ENCODE assay signal across 37 cellular contexts in the genomic region with DNA sequence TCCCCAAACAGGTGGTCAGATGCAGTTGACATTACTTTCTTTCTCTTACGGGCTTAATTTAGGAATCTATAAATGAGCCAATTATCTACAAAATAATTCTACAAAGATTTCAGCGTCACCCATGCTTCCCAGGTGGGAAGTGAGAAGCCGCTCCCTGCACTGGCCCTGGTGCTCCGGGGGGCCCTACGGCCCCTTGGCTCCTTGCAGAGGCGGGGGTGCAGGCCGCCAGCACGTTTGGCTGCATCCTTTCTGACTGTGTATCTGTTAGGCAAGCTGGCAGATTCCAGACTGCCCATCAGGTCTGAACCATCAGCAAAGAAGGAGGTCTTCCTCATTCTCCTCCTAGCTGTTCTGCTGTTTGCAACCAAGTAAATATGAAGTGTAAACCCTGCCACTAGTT. TPM values are rescaled to one million over a fixed set of nuclear protein-coding genes. Genes with fewer than 3 reads are reported as not detected.
"Had no signal": no experiment of that assay in that cellular context is flagged by ENCODE, and none has a peak within 500 bp of the region (broad histone marks: within the 10 kb centered on the region; RNA-seq: fewer than 3 reads in every experiment).

No MANE protein-coding gene starts in this region.

- H3K4me3 Mint-ChIP-seq: activated B cell treated with CpG ODN at 0.5 μM for 24 hours; activated CD4-positive, alpha-beta memory T cell treated with anti-CD3 and anti-CD28 coated beads for 36 hours; activated naive CD4-positive, alpha-beta T cell treated with anti-CD3 and anti-CD28 coated beads, Interleukin-2, amount 10 ng/mL, durations not matched to agents 7 days and 5 days; activated naive CD8-positive, alpha-beta T cell; activated naive CD8-positive, alpha-beta T cell treated with anti-CD3 and anti-CD28 coated beads, Interleukin-2, amount 50 U/mL, for 24 hours; activated T-cell treated with anti-CD3 and anti-CD28 coated beads, Interleukin-2, amount 50 U/mL, for 4 hours; activated T-helper 1 cell treated with anti-CD3 and anti-CD28 coated beads, Interleukin-12 subunit alpha, Interleukin-12 subunit beta, Interleukin-2, Interleukin-4 antibody, amounts not matched to agents 30 ng/mL and 10 ng/mL and 1 ng/mL, durations not matched to agents 14 hours and 24 hours and 36 hours; T-helper 1 cell treated with Interleukin-12 subunit alpha and Interleukin-12 subunit beta and Interleukin-4 antibody, amounts not matched to agents 30 μg/mL and 1 μg/mL, for 36 hours; T-helper 2 cell treated with Interferon-gamma antibody and Interleukin-4, amounts not matched to agents 5 μg/mL and 100 μg/mL, for 36 hours had no signal

- ATAC-seq: activated naive CD8-positive, alpha-beta T cell treated with anti-CD3 and anti-CD28 coated beads, Interleukin-2, amount 50 U/mL, for 24 hours; activated T-cell treated with anti-CD3 and anti-CD28 coated beads, Interleukin-2, amount 50 U/mL, for 4 hours; Panc1 had no signal

- H3K27ac Mint-ChIP-seq: activated B cell treated with CpG ODN at 0.5 μM for 24 hours; activated CD4-positive, alpha-beta memory T cell treated with anti-CD3 and anti-CD28 coated beads for 36 hours; activated naive CD4-positive, alpha-beta T cell treated with anti-CD3 and anti-CD28 coated beads, Interleukin-2, amount 10 ng/mL, durations not matched to agents 7 days and 5 days; activated naive CD8-positive, alpha-beta T cell; activated naive CD8-positive, alpha-beta T cell treated with anti-CD3 and anti-CD28 coated beads, Interleukin-2, amount 50 U/mL, for 24 hours; activated T-helper 1 cell treated with anti-CD3 and anti-CD28 coated beads, Interleukin-12 subunit alpha, Interleukin-12 subunit beta, Interleukin-2, Interleukin-4 antibody, amounts not matched to agents 30 ng/mL and 10 ng/mL and 1 ng/mL, durations not matched to agents 14 hours and 24 hours and 36 hours; T-helper 1 cell treated with Interleukin-12 subunit alpha and Interleukin-12 subunit beta and Interleukin-4 antibody, amounts not matched to agents 30 μg/mL and 1 μg/mL, for 36 hours; T-helper 2 cell treated with Interferon-gamma antibody and Interleukin-4, amounts not matched to agents 5 μg/mL and 100 μg/mL, for 36 hours had no signal

- H3K36me3 ChIP-seq: MG63, SJSA1 had no signal

- H3K4me2 ChIP-seq: SK-N-SH had no signal

- H3K4me1 Mint-ChIP-seq: activated B cell treated with CpG ODN at 0.5 μM for 24 hours; activated naive CD4-positive, alpha-beta T cell treated with anti-CD3 and anti-CD28 coated beads, Interleukin-2, amount 10 ng/mL, durations not matched to agents 7 days and 5 days; activated naive CD8-positive, alpha-beta T cell treated with anti-CD3 and anti-CD28 coated beads, Interleukin-2, amount 50 U/mL, for 24 hours had no signal

- DNase-seq: activated B cell treated with CpG ODN at 0.5 μM for 24 hours; activated CD4-positive, alpha-beta memory T cell treated with anti-CD3 and anti-CD28 coated beads for 36 hours; activated CD4-positive, alpha-beta T cell treated with anti-CD3 and anti-CD28 coated beads for 4 hours; activated CD4-positive, alpha-beta T cell treated with anti-CD3 and anti-CD28 coated beads, Interleukin-2, amount 50 U/mL, for 1 hour; activated CD4-positive, CD25-positive, alpha-beta regulatory T cell treated with anti-CD3 and anti-CD28 coated beads, Interleukin-2, amount 50 U/mL, for 72 hours; activated CD8-positive, alpha-beta memory T cell treated with anti-CD3 and anti-CD28 coated beads, Interleukin-2, amount 50 U/mL, for 4 hours; activated effector memory CD4-positive, alpha-beta T cell treated with Interleukin-2 at 50 U/mL for 16 hours; activated naive CD4-positive, alpha-beta T cell treated with anti-CD3 and anti-CD28 coated beads, Interleukin-2, amount 10 ng/mL, durations not matched to agents 7 days and 5 days; activated naive CD8-positive, alpha-beta T cell treated with anti-CD3 and anti-CD28 coated beads, Interleukin-2, amount 50 U/mL, for 24 hours; activated T-cell treated with anti-CD3 and anti-CD28 coated beads for 4 hours; activated T-cell treated with anti-CD3 and anti-CD28 coated beads, Interleukin-2, amount 50 U/mL, for 4 hours; anterior cingulate cortex; Kasumi-1; KG1; MG63; NCI-H1048; NCI-H1105 treated with DMSO at 0.1 percent for 48 hours; NCI-H1436; NCI-H1694; NCI-H1930; NCI-H2081 treated with DMSO at 0.1 percent for 48 hours; NCI-H2171; NCI-H446; NCI-H510A treated with DMSO at 0.1 percent for 48 hours; NCI-H526 treated with DMSO at 0.1 percent for 48 hours; NCI-H774; SHP77 treated with DMSO at 0.1 percent for 48 hours; SK-N-SH had no signal

- H3K9me3 Mint-ChIP-seq: activated CD4-positive, alpha-beta memory T cell treated with anti-CD3 and anti-CD28 coated beads for 36 hours; T-helper 1 cell treated with Interleukin-12 subunit alpha and Interleukin-12 subunit beta and Interleukin-4 antibody, amounts not matched to agents 30 μg/mL and 1 μg/mL, for 36 hours had no signal

- H3K36me3 Mint-ChIP-seq: activated CD4-positive, alpha-beta memory T cell treated with anti-CD3 and anti-CD28 coated beads for 36 hours; activated naive CD4-positive, alpha-beta T cell treated with anti-CD3 and anti-CD28 coated beads, Interleukin-2, amount 10 ng/mL, durations not matched to agents 7 days and 5 days; activated naive CD8-positive, alpha-beta T cell; brain had no signal

- H3K4me1 ChIP-seq: SJSA1 had no signal

- H3K9me3 ChIP-seq: MG63, SJSA1, SK-N-SH had no signal

- H3K27me3 ChIP-seq: MG63, SJSA1 had no signal

- H3K4me3 ChIP-seq: MG63, SJSA1 had no signal

- H3K9ac ChIP-seq: SK-N-SH had no signal

- H3K27me3 Mint-ChIP-seq: activated B cell treated with CpG ODN at 0.5 μM for 24 hours; activated CD4-positive, alpha-beta memory T cell treated with anti-CD3 and anti-CD28 coated beads for 36 hours; activated naive CD4-positive, alpha-beta T cell treated with anti-CD3 and anti-CD28 coated beads, Interleukin-2, amount 10 ng/mL, durations not matched to agents 7 days and 5 days had no signal

- H3K27ac ChIP-seq: SJSA1 had no signal

RNA-seq across cellular contexts. Expression of a gene that starts 16.3 kb away (rescaled TPM):
- total RNA-seq: activated B cell treated with CpG ODN at 0.5 μM for 24 hours; activated CD4-positive, alpha-beta memory T cell treated with anti-CD3 and anti-CD28 coated beads for 36 hours; activated T-cell treated with anti-CD3 and anti-CD28 coated beads, Interleukin-2, amount 50 U/mL, for 4 hours; activated T-helper 1 cell treated with anti-CD3 and anti-CD28 coated beads, Interleukin-12 subunit alpha, Interleukin-12 subunit beta, Interleukin-2, Interleukin-4 antibody, amounts not matched to agents 30 ng/mL and 10 ng/mL and 1 ng/mL, durations not matched to agents 14 hours and 24 hours and 36 hours; bronchial epithelial cell; RPMI7951; SJSA1 had no signal
